Comparison of ENCODE assay signal across 8 cellular contexts in genomic region chr19:17419491-17420266, GRCh38. TPM values are rescaled to one million over a fixed set of nuclear protein-coding genes. Genes with fewer than 3 reads are reported as not detected.
A peak's percentile ranks its signal among the peaks of the same experiment; 100 is the strongest.
DNase-seq lines count a peak whose midpoint lies in the region; ATAC-seq and TF ChIP-seq lines count a peak whose summit lies in the region.

MVB12A (plus strand) TSS chr19:17420047; CDS start chr19:17420136, 89 bp downstream.

- ATAC-seq in natural killer cell treated with Interleukin-12 subunit alpha and Interleukin-12 subunit beta and Interleukin-15 and Interleukin-18, amount 100 ng/mL, for 72 hours, result peak; percentile 96 to 99
- ATAC-seq in stimulated activated naive CD8-positive, alpha-beta T cell treated with anti-CD3 and anti-CD28 coated beads, Interleukin-15, Interleukin-2, amounts not matched to agents 100 U/mL and 50 U/mL, for 24 hours, result peak; percentile 96

- H3K36me3 ChIP-seq in H7 (replicated peaks; ENCODE audit: control insufficient read depth, insufficient read depth, low read length) (no peaks in the 10 kb centered on the region), MG63 (peaks cover 15% of the 10 kb centered on the region)

- peaks cover 3% of the 10 kb centered on the region for H3K27me3 ChIP-seq in H7 (ENCODE audit: control insufficient read depth, insufficient read depth, low read length)
- H3K27me3 ChIP-seq in MG63, result no peaks in the 10 kb centered on the region

- H3K27ac Mint-ChIP-seq in natural killer cell treated with Interleukin-12 subunit alpha and Interleukin-12 subunit beta and Interleukin-15 and Interleukin-18, amount 100 ng/mL, for 72 hours, result peak within 1 kb of the TSS; percentile 71 to 98

- H3K36me3 Mint-ChIP-seq in natural killer cell treated with Interleukin-12 subunit alpha and Interleukin-12 subunit beta and Interleukin-15 and Interleukin-18, amount 100 ng/mL, for 72 hours, result peaks cover 8% of the 10 kb centered on the region

- peaks cover 14 to 17% of the 10 kb centered on the region in 2 donors for H3K4me1 Mint-ChIP-seq in natural killer cell treated with Interleukin-12 subunit alpha and Interleukin-12 subunit beta and Interleukin-15 and Interleukin-18, amount 100 ng/mL, for 72 hours (ENCODE audit: low read depth in 2 of 2)

- TF ChIP-seq CTCF in fibroblast of pulmonary artery (IDR thresholded peaks at IDR 0.05; ENCODE audit: low read length, missing control alignments), result no peak

- DNase-seq in Daoy (ENCODE audit: low read depth), result peak; percentile 100
- DNase-seq in H7, result peak; percentile 99
- DNase-seq in MG63, result peak; percentile 99
- peak; percentile 98 for DNase-seq in SHP77 treated with DMSO at 0.1 percent for 48 hours (lab: John Stamatoyannopoulos, UW)
- peak; percentile 99 for DNase-seq in activated effector memory CD4-positive, alpha-beta T cell treated with anti-CD3 and anti-CD28 coated beads, Interleukin-2, amount 50 U/mL, for 16 hours
- DNase-seq in fibroblast of pulmonary artery (ENCODE audit: low read depth), result peak; percentile 100
- peak; percentile 96 for DNase-seq in natural killer cell treated with Interleukin-12 subunit alpha and Interleukin-12 subunit beta and Interleukin-15 and Interleukin-18, amount 100 ng/mL, for 72 hours (ENCODE audit: low spot score)
- DNase-seq in stimulated activated naive CD8-positive, alpha-beta T cell treated with anti-CD3 and anti-CD28 coated beads, Interleukin-15, Interleukin-2, amounts not matched to agents 100 U/mL and 50 U/mL, for 24 hours, result peak; percentile 97

- no peaks in the 10 kb centered on the region for H3K9me3 ChIP-seq in MG63

- H3K9me3 Mint-ChIP-seq in natural killer cell treated with Interleukin-12 subunit alpha and Interleukin-12 subunit beta and Interleukin-15 and Interleukin-18, amount 100 ng/mL, for 72 hours, result no peaks in the 10 kb centered on the region

- peak within 1 kb of the TSS; percentile 91 for H3K4me3 Mint-ChIP-seq in natural killer cell treated with Interleukin-12 subunit alpha and Interleukin-12 subunit beta and Interleukin-15 and Interleukin-18, amount 100 ng/mL, for 72 hours

- H3K27me3 Mint-ChIP-seq in natural killer cell treated with Interleukin-12 subunit alpha and Interleukin-12 subunit beta and Interleukin-15 and Interleukin-18, amount 100 ng/mL, for 72 hours, result no peaks in the 10 kb centered on the region

- peak within 1 kb of the TSS; percentile 86 for H3K4me3 ChIP-seq in H7 (ENCODE audit: insufficient read depth, low read depth, low read length)
- peak within 1 kb of the TSS; percentile 73 for H3K4me3 ChIP-seq in MG63
- H3K4me3 ChIP-seq in fibroblast of pulmonary artery (replicated peaks; ENCODE audit: low read depth, low read length), result peak within 1 kb of the TSS; percentile 84

RNA-seq across cellular contexts. Expression of gene MVB12A, which starts in this region (rescaled TPM):
- 82.3 and 102 TPM in 2 replicates for total RNA-seq in Daoy (2014; rRNA removed; shearing (Covaris generic))
- total RNA-seq in H7 (2014; rRNA removed; shearing (Covaris generic)), result 75.1 and 91.4 TPM in 2 replicates
- total RNA-seq in MG63 (2014; rRNA removed; shearing (Covaris generic); ENCODE audit: low replicate concordance), result 28.8 and 78.4 TPM in 2 replicates
- total RNA-seq in natural killer cell treated with Interleukin-12 subunit alpha and Interleukin-12 subunit beta and Interleukin-15 and Interleukin-18, amount 100 ng/mL, for 72 hours, result 10 to 100 TPM; 37.0 to 45.9 TPM

Comparison
In these comparisons a context has a peak if more than half of its experiments do, and no peak if none do; other contexts are left out.
1. Peak in every context shown above with its lines: DNase-seq, ATAC-seq and H3K4me3 ChIP-seq.